ENCODE assay signal across 8 cellular contexts in the genomic region with DNA sequence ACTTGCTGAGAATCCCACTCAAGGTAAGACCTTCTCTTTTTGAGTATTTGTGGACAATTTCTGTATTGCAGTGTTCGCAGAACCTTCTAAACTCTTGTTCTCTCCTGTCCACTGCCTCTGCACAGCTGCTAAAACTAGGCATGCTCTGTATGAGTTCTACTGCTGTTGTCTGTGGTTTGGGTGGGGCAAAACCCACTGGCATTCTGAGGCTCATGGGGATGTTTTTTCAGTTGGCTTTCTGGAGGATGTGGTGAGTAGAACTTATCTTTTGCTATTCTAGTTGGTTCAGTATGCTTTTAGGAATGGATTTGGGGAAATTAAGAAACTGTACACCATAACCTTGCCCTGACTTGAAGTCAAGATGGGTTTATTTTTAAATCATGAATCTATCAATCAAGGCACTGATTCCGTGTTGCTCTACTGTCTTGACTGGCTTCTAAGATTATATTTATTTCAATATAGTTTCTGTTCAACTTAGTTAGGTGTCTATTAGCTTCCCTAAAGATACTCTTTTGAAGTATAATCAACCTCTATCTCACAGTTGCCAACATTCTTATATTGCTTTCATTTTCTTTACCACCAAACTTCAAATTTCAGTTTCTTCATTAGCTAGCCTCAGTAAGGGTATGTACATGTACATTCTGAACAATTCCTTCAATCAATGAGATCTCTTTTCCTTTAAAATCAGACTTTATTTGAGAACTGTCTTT. TPM values are rescaled to one million over a fixed set of nuclear protein-coding genes. Genes with fewer than 3 reads are reported as not detected.
DNase-seq lines count a peak whose midpoint lies in the region; ATAC-seq and TF ChIP-seq lines count a peak whose summit lies in the region.

No MANE protein-coding gene starts in this region.

- H3K4me1 Mint-ChIP-seq in activated T-cell treated with anti-CD3 and anti-CD28 coated beads, Interleukin-2, amount 50 U/mL, for 72 hours (ENCODE audit: low read depth): peaks cover 45% of the 10 kb centered on the region

- peaks cover 4 to 13% of the 10 kb centered on the region in 2 donors for H3K36me3 Mint-ChIP-seq in activated T-cell treated with anti-CD3 and anti-CD28 coated beads, Interleukin-2, amount 50 U/mL, for 72 hours (ENCODE audit: insufficient read depth in 2 of 2)

- H3K9me3 Mint-ChIP-seq in activated T-cell treated with anti-CD3 and anti-CD28 coated beads, Interleukin-2, amount 50 U/mL, for 72 hours: peaks cover 8 to 10% of the 10 kb centered on the region in 2 donors

- TF ChIP-seq CTCF in GM13976 (IDR thresholded peaks at IDR 0.05; ENCODE audit: borderline replicate concordance, control extremely low read depth, extremely low read depth, insufficient read depth, missing control alignments): no peak

- peak overlapping the region; percentile 14 to 73 for H3K4me3 Mint-ChIP-seq in activated T-cell treated with anti-CD3 and anti-CD28 coated beads, Interleukin-2, amount 50 U/mL, for 72 hours

- ATAC-seq in GM18508 (IDR thresholded peaks at IDR 0.05; ENCODE audit: insufficient read depth, unreplicated experiment) (peak; percentile 82), HG02678 (IDR thresholded peaks at IDR 0.05; ENCODE audit: unreplicated experiment) (peak; percentile 92)
- ATAC-seq in activated T-cell treated with anti-CD3 and anti-CD28 coated beads, Interleukin-2, amount 50 U/mL, for 72 hours (replicated peaks in 1 of 2): peak; percentile 95 to 97

- H3K27ac Mint-ChIP-seq in activated T-cell treated with anti-CD3 and anti-CD28 coated beads, Interleukin-2, amount 50 U/mL, for 72 hours: peak overlapping the region; percentile 41

- H3K27me3 Mint-ChIP-seq in activated T-cell treated with anti-CD3 and anti-CD28 coated beads, Interleukin-2, amount 50 U/mL, for 72 hours (ENCODE audit: low read depth): no peaks in the 10 kb centered on the region

- DNase-seq in NOMO-1 treated with DMSO at 0.1 percent for 48 hours (lab: John Stamatoyannopoulos, UW; ENCODE audit: unreplicated experiment) (peak; percentile 92), kidney tubule cell (ENCODE audit: low spot score) (peak; percentile 69), GM13976 (ENCODE audit: low spot score) (no peak), NCI-H2196 (lab: John Stamatoyannopoulos, UW; ENCODE audit: unreplicated experiment) (no peak), NCI-H82 (lab: John Stamatoyannopoulos, UW) (no peak)
- DNase-seq in activated T-cell treated with anti-CD3 and anti-CD28 coated beads, Interleukin-2, amount 50 U/mL, for 72 hours: peak; percentile 54 to 55

- in situ Hi-C loops in GM13976 (cut with MboI; ENCODE audit: low sequenced_read_pairs, unreplicated experiment): no loop called here

RNA-seq across cellular contexts. Expression of a gene that starts 25.0 kb away (rescaled TPM):
- total RNA-seq in activated T-cell treated with anti-CD3 and anti-CD28 coated beads, Interleukin-2, amount 50 U/mL, for 72 hours: 10 to 100 TPM; 31.0 to 31.8 TPM

Comparison
In these comparisons a context has a peak if more than half of its experiments do, and no peak if none do; other contexts are left out.
1. DNase-seq: peak in NOMO-1 treated with DMSO at 0.1 percent for 48 hours (single experiment), activated T-cell treated with anti-CD3 and anti-CD28 coated beads, Interleukin-2, amount 50 U/mL, for 72 hours (2 of 2) and kidney tubule cell (single experiment); none in GM13976 (single experiment), NCI-H2196 (single experiment) and NCI-H82 (single experiment).
2. Peak in every context shown above with its lines, with median percentiles within 50 percentile points of each other: ATAC-seq.